In genomic region chr2:26483501-26483900, GRCh38 we compare ENCODE assay signal across 21 cellular contexts. TPM values are rescaled to one million over a fixed set of nuclear protein-coding genes. Genes with fewer than 3 reads are reported as not detected.
"Had no signal": no experiment of that assay in that cellular context is flagged by ENCODE, and none has a peak within 500 bp of the region (broad histone marks: within the 10 kb centered on the region; RNA-seq: fewer than 3 reads in every experiment).

No MANE protein-coding gene starts in this region.

- H3K27ac ChIP-seq: prostate gland, stomach, suprapubic skin, tibial nerve had no signal

- FAIRE-seq: small intestine had no signal

- H3K36me3 ChIP-seq: prostate gland, stomach, suprapubic skin, tibial nerve had no signal

- H3K9me3 ChIP-seq: prostate gland, stomach, suprapubic skin, tibial nerve had no signal

- H3K4me1 ChIP-seq: prostate gland, stomach, suprapubic skin, tibial nerve had no signal

- ATAC-seq: activated T-cell treated with anti-CD3 and anti-CD28 coated beads, Interleukin-2, amount 50 U/mL, for 72 hours; naive thymus-derived CD8-positive, alpha-beta T cell; stimulated activated memory B cell treated with anti-CD40 and anti-IgM and Interleukin-4, amounts not matched to agents 10 μg/mL and 1 μg/mL and 100 μg/mL, for 72 hours had no signal

- H3K27me3 ChIP-seq: stomach, tibial nerve had no signal

- DNase-seq: activated CD4-positive, alpha-beta T cell treated with anti-CD3 and anti-CD28 coated beads for 4 hours; activated CD4-positive, alpha-beta T cell treated with anti-CD3 and anti-CD28 coated beads, Interleukin-2, amount 50 U/mL, for 48 hours; activated CD4-positive, CD25-positive, alpha-beta regulatory T cell; activated effector memory CD4-positive, alpha-beta T cell treated with Interleukin-2 at 50 U/mL for 16 hours; activated naive CD4-positive, alpha-beta T cell treated with anti-CD3 and anti-CD28 coated beads for 36 hours; activated naive CD8-positive, alpha-beta T cell treated with anti-CD3 and anti-CD28 coated beads, Interleukin-2, amount 10 ng/mL, durations not matched to agents 7 days and 5 days; activated T-cell treated with anti-CD3 and anti-CD28 coated beads, Interleukin-2, amount 50 U/mL, for 72 hours; dermis blood vessel endothelial cell; effector CD8-positive, alpha-beta T cell; hippocampal formation; naive thymus-derived CD8-positive, alpha-beta T cell; small intestine; stimulated activated CD4-positive, alpha-beta T cell treated with anti-CD3 and anti-CD28 coated beads, Interleukin-15, amount 100 ng/mL, for 24 hours; stomach had no signal

- H3K4me3 ChIP-seq: lung, prostate gland, stomach, suprapubic skin, tibial nerve had no signal

RNA-seq across cellular contexts. Expression of gene OTOF, which starts 5.6 kb away (rescaled TPM):
- total RNA-seq: fibroblast of lung, osteocyte had no signal
- polyA plus RNA-seq: fibroblast of lung had no signal
